8 cellular contexts compared by ENCODE assay signal in genomic region chr5:138575194-138576015, GRCh38. TPM values are rescaled to one million over a fixed set of nuclear protein-coding genes. Genes with fewer than 3 reads are reported as not detected.
DNase-seq lines count a peak whose midpoint lies in the region; ATAC-seq and TF ChIP-seq lines count a peak whose summit lies in the region.

Gene HSPA9, minus strand, starts transcription at chr5:138575401. Its CDS starts 83 bp downstream, at chr5:138575318.

- H3K27ac ChIP-seq in left lung, result peak within 1 kb of the TSS; percentile 98

- H3K4me1 Mint-ChIP-seq in CD14-positive monocyte, result peaks cover 17% of the 10 kb centered on the region

- intact Hi-C loops in CD14-positive monocyte (cut with micrococcal nuclease) (loop anchor here (2.0 to 10.0 kb wide), 4 partner anchors 33 to 767 kb away; partner anchors contain the start of genes ETF1 (in 2 of the 2), MATR3 (in 1 of the 2) and PAIP2 (in 1 of the 2)), left lung (cut with DNase I) (no loop called here)

- no peak for TF ChIP-seq CTCF in CD14-positive monocyte (IDR thresholded peaks at IDR 0.05)
- TF ChIP-seq CTCF in left lung (IDR thresholded peaks at IDR 0.05), result peak in 1 of 2 donors; percentile 25

- peak within 1 kb of the TSS; percentile 89 to 94 for H3K4me3 Mint-ChIP-seq in CD14-positive monocyte

- H3K9me3 ChIP-seq in left lung, result no peaks in the 10 kb centered on the region

- ATAC-seq in GM19397 (IDR thresholded peaks at IDR 0.05; ENCODE audit: unreplicated experiment) (peak; percentile 84), HG03571 (IDR thresholded peaks at IDR 0.05; ENCODE audit: unreplicated experiment) (peak; percentile 82), left lung (peak; percentile 95)

- peaks cover 15 to 22% of the 10 kb centered on the region in 2 donors for H3K4me1 ChIP-seq in left lung

- peaks cover 0 to 3% (median 0%) of the 10 kb centered on the region in 7 donors for H3K9me3 Mint-ChIP-seq in CD14-positive monocyte

- H3K4me3 ChIP-seq in left lung, result peak within 1 kb of the TSS; percentile 71 to 97

- no peaks in the 10 kb centered on the region for H3K27me3 ChIP-seq in left lung

- DNase-seq in CD14-positive monocyte (ENCODE audit: low spot score) (peak; percentile 99), NCI-H82 (lab: John Stamatoyannopoulos, UW) (peak; percentile 99), dermis blood vessel endothelial cell (peak; percentile 100), left lung (peak; percentile 97 to 98)
- DNase-seq in activated CD4-positive, alpha-beta T cell treated with anti-CD3 and anti-CD28 coated beads, Interleukin-2, amount 50 U/mL, for 48 hours, result peak; percentile 96 to 98
- peak; percentile 91 to 96 for DNase-seq in stimulated activated CD4-positive, alpha-beta T cell treated with anti-CD3 and anti-CD28 coated beads, Interleukin-2, amount 100 ng/mL, for 48 hours

- H3K27me3 Mint-ChIP-seq in CD14-positive monocyte (ENCODE audit: low read depth in 3 of 3), result no peaks in the 10 kb centered on the region

- peaks cover 28 to 34% of the 10 kb centered on the region in 2 donors for H3K36me3 Mint-ChIP-seq in CD14-positive monocyte

- H3K36me3 ChIP-seq in left lung, result peaks cover 0 to 32% of the 10 kb centered on the region in 2 donors

- peak within 1 kb of the TSS; percentile 99 to 100 (median 100) for H3K27ac Mint-ChIP-seq in CD14-positive monocyte

RNA-seq across cellular contexts. Expression of gene HSPA9, which starts in this region (rescaled TPM):
- polyA plus RNA-seq in CD14-positive monocyte, result 10 to 100 TPM; 67.8 to 82.4 TPM
- total RNA-seq in dermis blood vessel endothelial cell (239 and 281 TPM in 2 replicates), left lung (100 to 1,000 TPM; 128 to 205 TPM)

Comparison
In these comparisons a context has a peak if more than half of its experiments do, and no peak if none do; other contexts are left out.
1. Peak in every context shown above with its lines: DNase-seq, ATAC-seq, H3K4me3 ChIP-seq and H3K27ac ChIP-seq.
2. intact Hi-C loops: an anchor here in CD14-positive monocyte (2.0 to 10.0 kb wide); none called in left lung.